Comparison of ENCODE assay signal across 22 cellular contexts in the genomic region with DNA sequence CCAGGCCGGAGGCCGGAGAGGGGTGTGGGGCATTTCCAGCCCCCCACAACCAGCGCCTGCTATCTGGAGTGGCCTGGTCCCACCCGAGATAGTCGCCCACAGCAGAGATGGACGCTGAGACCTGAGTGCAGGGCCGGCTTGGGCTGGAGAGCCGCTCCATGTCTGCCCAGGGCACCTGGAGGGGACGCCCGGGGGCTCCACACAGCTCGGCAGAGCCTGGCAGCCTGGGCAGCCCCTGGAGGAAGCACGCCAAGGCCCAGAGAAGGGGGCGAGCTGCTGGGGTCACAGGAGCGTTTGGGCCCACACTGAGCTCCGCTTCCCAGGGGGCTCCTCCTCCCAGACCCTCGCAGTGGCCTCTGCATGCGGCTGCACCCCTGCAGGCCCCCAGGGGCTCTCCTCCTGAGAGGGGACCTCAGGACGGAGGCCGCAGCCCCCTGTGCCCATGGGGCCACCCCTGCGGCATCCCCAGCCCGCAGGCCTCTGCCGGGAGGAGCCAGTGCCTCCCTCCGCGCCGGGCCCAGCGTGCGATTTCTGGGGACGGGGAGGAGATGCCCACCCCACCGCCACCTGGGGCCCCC. TPM values are rescaled to one million over a fixed set of nuclear protein-coding genes. Genes with fewer than 3 reads are reported as not detected.
A peak's percentile ranks its signal among the peaks of the same experiment; 100 is the strongest.
DNase-seq lines count a peak whose midpoint lies in the region; ATAC-seq and TF ChIP-seq lines count a peak whose summit lies in the region.
"Had no signal": no experiment of that assay in that cellular context is flagged by ENCODE, and none has a peak within 500 bp of the region (broad histone marks: within the 10 kb centered on the region; RNA-seq: fewer than 3 reads in every experiment).

No MANE protein-coding gene starts in this region.

- H2AK5ac ChIP-seq in mesenchymal stem cell (ENCODE audit: low read length, severe bottlenecking): no peak overlapping the region

- peaks cover 8% of the 10 kb centered on the region for H3K4me1 Mint-ChIP-seq in MCF 10A (ENCODE audit: insufficient read depth, unreplicated experiment)
- peaks cover 72% of the 10 kb centered on the region for H3K4me1 Mint-ChIP-seq in dendritic cell treated with granulocyte-macrophage colony-stimulating factor and Interleukin-4, amounts not matched to agents 40 ng/mL and 50 ng/mL, for 4 days (ENCODE audit: low read depth)

- CTCF ChIA-PET in MCF 10A (lab: Yijun Ruan, JAX): no interaction called here

- H3K27me3 ChIP-seq in breast epithelium (no peaks in the 10 kb centered on the region), mesenchymal stem cell (ENCODE audit: control insufficient read depth in 1 of 2, insufficient read depth in 1 of 2, low read length in 2 of 2) (peaks cover 0 to 20% of the 10 kb centered on the region in 2 experiments), upper lobe of right lung (no peaks in the 10 kb centered on the region)
- H3K27me3 ChIP-seq: MG63, ovary had no signal

- BruUV-seq in MCF 10A (replicated peaks; lab: Mats Ljungman, UMichigan): no TSS peak

- H3K36me3 ChIP-seq in breast epithelium: no peaks in the 10 kb centered on the region
- no peaks in the 10 kb centered on the region for H3K36me3 ChIP-seq in mesenchymal stem cell (ENCODE audit: control insufficient read depth in 1 of 2, insufficient read depth in 2 of 2, low read depth in 1 of 2, low read length in 2 of 2)
- no peaks in the 10 kb centered on the region for H3K36me3 ChIP-seq in upper lobe of right lung
- H3K36me3 ChIP-seq: MG63, ovary had no signal

- H4K8ac ChIP-seq in mesenchymal stem cell (ENCODE audit: low read length): peak overlapping the region; percentile 85

- intact Hi-C loops in breast epithelium (cut with DNase I; ENCODE audit: low total_unique reads) (loop anchor here (5.0 kb wide), 1 partner anchor 128 kb away; no protein-coding TSS in a partner anchor), MCF 10A (cut with micrococcal nuclease) (no loop called here), upper lobe of right lung (cut with DNase I) (loop anchor here (10.0 kb wide), 1 partner anchor 76 kb away; a partner anchor contains a TSS)
- intact Hi-C loops in dendritic cell treated with granulocyte-macrophage colony-stimulating factor and Interleukin-4, amounts not matched to agents 40 ng/mL and 50 ng/mL, for 4 days (cut with micrococcal nuclease): no loop called here

- H3K4ac ChIP-seq in mesenchymal stem cell (ENCODE audit: low read depth in 1 of 2, low read length in 2 of 2): peak overlapping the region; percentile 81 to 90

- peak overlapping the region; percentile 92 for H3K18ac ChIP-seq in mesenchymal stem cell (ENCODE audit: low read depth in 1 of 2, low read length in 2 of 2)

- H4K91ac ChIP-seq in mesenchymal stem cell (ENCODE audit: low read length): peak overlapping the region; percentile 94

- H3K4me1 ChIP-seq in breast epithelium: peaks cover 0 to 11% of the 10 kb centered on the region in 2 donors
- H3K4me1 ChIP-seq in mesenchymal stem cell (ENCODE audit: control insufficient read depth, insufficient read depth, low read depth, low read length): peaks cover 93% of the 10 kb centered on the region
- H3K4me1 ChIP-seq in upper lobe of right lung: peaks cover 48% of the 10 kb centered on the region

- H2BK15ac ChIP-seq in mesenchymal stem cell (ENCODE audit: low read depth, poor library complexity, severe bottlenecking): peak overlapping the region; percentile 97

- DNase-seq in breast epithelium (ENCODE audit: low spot score in 2 of 2): no peak
- no peak for DNase-seq in MCF 10A (ENCODE audit: unreplicated experiment)
- no peak for DNase-seq in mesenchymal stem cell
- no peak for DNase-seq in upper lobe of right lung
- no peak for DNase-seq in hippocampal formation (lab: John Stamatoyannopoulos, UW)
- no peak for DNase-seq in OCI-M1 (lab: John Stamatoyannopoulos, UW)
- DNase-seq: activated CD8-positive, alpha-beta memory T cell treated with anti-CD3 and anti-CD28 coated beads, Interleukin-2, amount 50 U/mL, for 48 hours; activated gamma-delta T cell treated with Interleukin-2 at 50 U/mL for 16 hours; EL; mesendoderm; MG63; naive B cell; NCI-H1436 treated with DMSO at 0.1 percent for 48 hours; NCI-H526 treated with DMSO at 0.1 percent for 48 hours; ovary; PC-9; stimulated activated CD4-positive, alpha-beta T cell treated with anti-CD3 and anti-CD28 coated beads, Interleukin-1b, Interleukin-23, amount 100 ng/mL, for 48 hours; stimulated activated naive CD4-positive, alpha-beta T cell; T-helper 2 cell had no signal

- H2BK12ac ChIP-seq in mesenchymal stem cell (ENCODE audit: low read length in 2 of 2): peak overlapping the region; percentile 59 to 93

- TF ChIP-seq CTCF in breast epithelium (IDR thresholded peaks at IDR 0.05) (no peak), MCF 10A (IDR thresholded peaks at IDR 0.05; ENCODE audit: unreplicated experiment) (no peak), upper lobe of right lung (IDR thresholded peaks at IDR 0.05) (no peak)

- no peak overlapping the region for H2AFZ ChIP-seq in mesenchymal stem cell (ENCODE audit: low read depth, low read length)
- H2AFZ ChIP-seq: PC-9 had no signal

- TF ChIP-seq POLR2A in breast epithelium (IDR thresholded peaks at IDR 0.05): no peak

- no peak overlapping the region for H3K23ac ChIP-seq in mesenchymal stem cell (ENCODE audit: low read length in 2 of 2)

- H3K4me3 Mint-ChIP-seq in MCF 10A (ENCODE audit: unreplicated experiment): no peak overlapping the region
- no peak overlapping the region for H3K4me3 Mint-ChIP-seq in dendritic cell treated with granulocyte-macrophage colony-stimulating factor and Interleukin-4, amounts not matched to agents 40 ng/mL and 50 ng/mL, for 4 days

- WGBS in mesenchymal stem cell: 94% methylated on average over 28 of the region's 29 CpGs

- no peak overlapping the region for H3K9ac ChIP-seq in mesenchymal stem cell (ENCODE audit: low read length)

- H3K79me1 ChIP-seq in mesenchymal stem cell (replicated peaks; ENCODE audit: low read length, poor library complexity, severe bottlenecking): no peaks in the 10 kb centered on the region

- peak overlapping the region in 2 of 3 donors; percentile 5 to 39 for H3K4me3 ChIP-seq in breast epithelium
- no peak overlapping the region for H3K4me3 ChIP-seq in mesenchymal stem cell (ENCODE audit: insufficient read depth in 1 of 2, low read depth in 1 of 2, low read length in 2 of 2)
- no peak overlapping the region for H3K4me3 ChIP-seq in upper lobe of right lung
- H3K4me3 ChIP-seq: MG63, ovary, PC-9 had no signal

- H3K27me3 Mint-ChIP-seq in MCF 10A (ENCODE audit: insufficient read depth, unreplicated experiment): no peaks in the 10 kb centered on the region
- H3K27me3 Mint-ChIP-seq in dendritic cell treated with granulocyte-macrophage colony-stimulating factor and Interleukin-4, amounts not matched to agents 40 ng/mL and 50 ng/mL, for 4 days: peaks cover 50% of the 10 kb centered on the region

- no peak overlapping the region for H3K27ac Mint-ChIP-seq in MCF 10A (ENCODE audit: low read depth, unreplicated experiment)
- H3K27ac Mint-ChIP-seq in dendritic cell treated with granulocyte-macrophage colony-stimulating factor and Interleukin-4, amounts not matched to agents 40 ng/mL and 50 ng/mL, for 4 days: peak overlapping the region; percentile 71

- peaks cover 3% of the 10 kb centered on the region for H3K36me3 Mint-ChIP-seq in MCF 10A (ENCODE audit: insufficient read depth, unreplicated experiment)
- H3K36me3 Mint-ChIP-seq in dendritic cell treated with granulocyte-macrophage colony-stimulating factor and Interleukin-4, amounts not matched to agents 40 ng/mL and 50 ng/mL, for 4 days (ENCODE audit: low read depth): no peaks in the 10 kb centered on the region
- H3K36me3 Mint-ChIP-seq: IgD-negative memory B cell, naive B cell had no signal

- H3K9me3 ChIP-seq in breast epithelium: no peaks in the 10 kb centered on the region
- H3K9me3 ChIP-seq in mesenchymal stem cell (ENCODE audit: control insufficient read depth, low read length): no peaks in the 10 kb centered on the region
- H3K9me3 ChIP-seq in upper lobe of right lung: no peaks in the 10 kb centered on the region
- H3K9me3 ChIP-seq: MG63, ovary had no signal

- POLR2A ChIA-PET in MCF 10A (lab: Yijun Ruan, JAX): interaction anchor here (1.1 kb wide), 1 partner anchor 14 kb away, joined by 3 read pairs; no protein-coding TSS in a partner anchor

- ATAC-seq in upper lobe of right lung: no peak
- ATAC-seq in GM21390 (IDR thresholded peaks at IDR 0.05; ENCODE audit: unreplicated experiment): no peak

- H2BK120ac ChIP-seq in mesenchymal stem cell (ENCODE audit: low read depth, low read length): peak overlapping the region; percentile 94

- H3K4me2 ChIP-seq in mesenchymal stem cell (ENCODE audit: low read length, poor library complexity, severe bottlenecking): no peak overlapping the region
- H3K4me2 ChIP-seq: PC-9 had no signal

- no peaks in the 10 kb centered on the region for H3K9me3 Mint-ChIP-seq in MCF 10A (ENCODE audit: unreplicated experiment)
- no peaks in the 10 kb centered on the region for H3K9me3 Mint-ChIP-seq in dendritic cell treated with granulocyte-macrophage colony-stimulating factor and Interleukin-4, amounts not matched to agents 40 ng/mL and 50 ng/mL, for 4 days
- H3K9me3 Mint-ChIP-seq: IgD-negative memory B cell, naive B cell had no signal

- no peak overlapping the region for H2BK5ac ChIP-seq in mesenchymal stem cell (ENCODE audit: low read depth, low read length, poor library complexity, severe bottlenecking)

- peak overlapping the region in 1 of 2 donors; percentile 40 for H3K27ac ChIP-seq in breast epithelium
- H3K27ac ChIP-seq in mesenchymal stem cell (ENCODE audit: low read length, poor library complexity, severe bottlenecking): no peak overlapping the region
- H3K27ac ChIP-seq in upper lobe of right lung: peak overlapping the region; percentile 77
- H3K27ac ChIP-seq: ovary, PC-9 had no signal

- no peak overlapping the region for H3K14ac ChIP-seq in mesenchymal stem cell (ENCODE audit: low read length in 2 of 2)

RNA-seq across cellular contexts. Expression of a gene that starts 42.2 kb away (rescaled TPM):
- total RNA-seq in breast epithelium (100 to 1,000 TPM in 1 of 3 donors, 10 to 100 TPM in 2; 48.9 to 138 (median 53.4) TPM), MCF 10A (2022) (3.9 and 4.3 TPM in 2 replicates), upper lobe of right lung (302 TPM)
- 29.0 TPM for polyA plus RNA-seq in mesenchymal stem cell (2013, experiment 1 of 2)
- polyA plus RNA-seq in mesenchymal stem cell (2013, experiment 2 of 2): 30.0 TPM
- polyA plus RNA-seq: IgD-negative memory B cell had no signal

Comparison
In these comparisons a context has a peak if more than half of its experiments do, and no peak if none do; other contexts are left out.
1. intact Hi-C loops: an anchor here in breast epithelium (5.0 kb wide) and upper lobe of right lung (10.0 kb wide); none called in MCF 10A and dendritic cell treated with granulocyte-macrophage colony-stimulating factor and Interleukin-4, amounts not matched to agents 40 ng/mL and 50 ng/mL, for 4 days.
2. H3K4me3 ChIP-seq: peak in breast epithelium (2 of 3); none in mesenchymal stem cell (0 of 2) and upper lobe of right lung (single experiment).